In genomic region chr10:103872137-103872933, GRCh38 we compare ENCODE assay signal across 15 cellular contexts. TPM values are rescaled to one million over a fixed set of nuclear protein-coding genes. Genes with fewer than 3 reads are reported as not detected.
DNase-seq lines count a peak whose midpoint lies in the region; ATAC-seq lines count a peak whose summit lies in the region.
"Had no signal": no experiment of that assay in that cellular context is flagged by ENCODE, and none has a peak within 500 bp of the region (broad histone marks: within the 10 kb centered on the region; RNA-seq: fewer than 3 reads in every experiment).

No MANE protein-coding gene starts in this region.

- ATAC-seq in esophagus mucosa (peak; percentile 97), GM18519 (IDR thresholded peaks at IDR 0.05; ENCODE audit: low FRiP score, unreplicated experiment) (no peak), GM18907 (IDR thresholded peaks at IDR 0.05; ENCODE audit: unreplicated experiment) (no peak)

- no peak overlapping the region for H3K4me3 ChIP-seq in skin epidermis
- H3K4me3 ChIP-seq: cardiac muscle cell, thoracic aorta had no signal

- peak overlapping the region in 1 of 6 donors; percentile 21 for H3K27ac Mint-ChIP-seq in immature natural killer cell
- no peak overlapping the region for H3K27ac Mint-ChIP-seq in activated T-helper 1 cell treated with anti-CD3 and anti-CD28 coated beads, Interleukin-12 subunit alpha, Interleukin-12 subunit beta, Interleukin-2, Interleukin-4 antibody, amounts not matched to agents 30 ng/mL and 10 ng/mL and 1 ng/mL, durations not matched to agents 14 hours and 24 hours and 36 hours
- H3K27ac Mint-ChIP-seq: activated B cell treated with CpG ODN at 0.5 μM for 24 hours had no signal

- no peaks in the 10 kb centered on the region for H3K9me3 Mint-ChIP-seq in immature natural killer cell
- no peaks in the 10 kb centered on the region for H3K9me3 Mint-ChIP-seq in activated T-helper 1 cell treated with anti-CD3 and anti-CD28 coated beads, Interleukin-12 subunit alpha, Interleukin-12 subunit beta, Interleukin-2, Interleukin-4 antibody, amounts not matched to agents 30 ng/mL and 10 ng/mL and 1 ng/mL, durations not matched to agents 14 hours and 24 hours and 36 hours
- H3K9me3 Mint-ChIP-seq: activated B cell treated with CpG ODN at 0.5 μM for 24 hours had no signal

- H3K4me3 Mint-ChIP-seq in immature natural killer cell = no peak overlapping the region
- no peak overlapping the region for H3K4me3 Mint-ChIP-seq in activated T-helper 1 cell treated with anti-CD3 and anti-CD28 coated beads, Interleukin-12 subunit alpha, Interleukin-12 subunit beta, Interleukin-2, Interleukin-4 antibody, amounts not matched to agents 30 ng/mL and 10 ng/mL and 1 ng/mL, durations not matched to agents 14 hours and 24 hours and 36 hours
- H3K4me3 Mint-ChIP-seq: activated B cell treated with CpG ODN at 0.5 μM for 24 hours had no signal

- H3K4me1 Mint-ChIP-seq in immature natural killer cell = no peaks in the 10 kb centered on the region
- H3K4me1 Mint-ChIP-seq in activated T-helper 1 cell treated with anti-CD3 and anti-CD28 coated beads, Interleukin-12 subunit alpha, Interleukin-12 subunit beta, Interleukin-2, Interleukin-4 antibody, amounts not matched to agents 30 ng/mL and 10 ng/mL and 1 ng/mL, durations not matched to agents 14 hours and 24 hours and 36 hours (ENCODE audit: low read depth) = no peaks in the 10 kb centered on the region

- H3K27me3 Mint-ChIP-seq in immature natural killer cell (ENCODE audit: low read depth in 3 of 3) = peaks cover 0 to 2% (median 2%) of the 10 kb centered on the region in 3 donors
- H3K27me3 Mint-ChIP-seq in activated T-helper 1 cell treated with anti-CD3 and anti-CD28 coated beads, Interleukin-12 subunit alpha, Interleukin-12 subunit beta, Interleukin-2, Interleukin-4 antibody, amounts not matched to agents 30 ng/mL and 10 ng/mL and 1 ng/mL, durations not matched to agents 14 hours and 24 hours and 36 hours (ENCODE audit: insufficient read depth) = no peaks in the 10 kb centered on the region
- H3K27me3 Mint-ChIP-seq: activated B cell treated with CpG ODN at 0.5 μM for 24 hours had no signal

- intact Hi-C loops in activated T-helper 1 cell treated with anti-CD3 and anti-CD28 coated beads, Interleukin-12 subunit alpha, Interleukin-12 subunit beta, Interleukin-2, Interleukin-4 antibody, amounts not matched to agents 30 ng/mL and 10 ng/mL and 1 ng/mL, durations not matched to agents 14 hours and 24 hours and 36 hours (cut with micrococcal nuclease) = no loop called here

- peak overlapping the region in 19 of 21 experiments; percentile 10 to 82 (median 70) for H3K27ac ChIP-seq in skin epidermis
- H3K27ac ChIP-seq: cardiac muscle cell, parathyroid adenoma, thoracic aorta had no signal

- DNase-seq in GM03348 (ENCODE audit: low spot score) (peak; percentile 25), NCI-H69 (lab: John Stamatoyannopoulos, UW) (peak; percentile 10), immature natural killer cell (no peak)
- DNase-seq in activated T-helper 1 cell treated with anti-CD3 and anti-CD28 coated beads, Interleukin-12 subunit alpha, Interleukin-12 subunit beta, Interleukin-2, Interleukin-4 antibody, amounts not matched to agents 30 ng/mL and 10 ng/mL and 1 ng/mL, durations not matched to agents 14 hours and 24 hours and 36 hours (ENCODE audit: low spot score) = no peak
- DNase-seq: activated B cell treated with CpG ODN at 0.5 μM for 24 hours; activated naive CD4-positive, alpha-beta T cell treated with anti-CD3 and anti-CD28 coated beads, Interleukin-2, amount 50 U/mL, for 16 hours; effector memory CD4-positive, alpha-beta T cell; SW 1271 had no signal

- H3K36me3 Mint-ChIP-seq in immature natural killer cell = peaks cover 0 to 13% (median 10%) of the 10 kb centered on the region in 3 donors
- H3K36me3 Mint-ChIP-seq in activated T-helper 1 cell treated with anti-CD3 and anti-CD28 coated beads, Interleukin-12 subunit alpha, Interleukin-12 subunit beta, Interleukin-2, Interleukin-4 antibody, amounts not matched to agents 30 ng/mL and 10 ng/mL and 1 ng/mL, durations not matched to agents 14 hours and 24 hours and 36 hours (ENCODE audit: low read depth) = no peaks in the 10 kb centered on the region

RNA-seq across cellular contexts. Expression of gene SH3PXD2A, which starts 17.0 kb away (rescaled TPM):
- total RNA-seq in esophagus mucosa = 34.0 TPM
- under 1 TPM in 2 of 3 donors, not detected in 1; 0.07 to 0.43 TPM for polyA plus RNA-seq in immature natural killer cell
- total RNA-seq in activated T-helper 1 cell treated with anti-CD3 and anti-CD28 coated beads, Interleukin-12 subunit alpha, Interleukin-12 subunit beta, Interleukin-2, Interleukin-4 antibody, amounts not matched to agents 30 ng/mL and 10 ng/mL and 1 ng/mL, durations not matched to agents 14 hours and 24 hours and 36 hours = 9.6 and 10.4 TPM in 2 replicates

RNA-seq across cellular contexts. Expression of gene STN1, which starts 45.6 kb away (rescaled TPM):
- total RNA-seq in esophagus mucosa = 31.3 TPM
- 100 to 1,000 TPM in 1 of 3 donors, 10 to 100 TPM in 2; 81.1 to 101 (median 82.8) TPM for polyA plus RNA-seq in immature natural killer cell
- 19.4 and 20.0 TPM in 2 replicates for total RNA-seq in activated T-helper 1 cell treated with anti-CD3 and anti-CD28 coated beads, Interleukin-12 subunit alpha, Interleukin-12 subunit beta, Interleukin-2, Interleukin-4 antibody, amounts not matched to agents 30 ng/mL and 10 ng/mL and 1 ng/mL, durations not matched to agents 14 hours and 24 hours and 36 hours

Comparison
In these comparisons a context has a peak if more than half of its experiments do, and no peak if none do; other contexts are left out.
1. DNase-seq: peak in GM03348 (single experiment) and NCI-H69 (single experiment); none in immature natural killer cell (0 of 3) and activated T-helper 1 cell treated with anti-CD3 and anti-CD28 coated beads, Interleukin-12 subunit alpha, Interleukin-12 subunit beta, Interleukin-2, Interleukin-4 antibody, amounts not matched to agents 30 ng/mL and 10 ng/mL and 1 ng/mL, durations not matched to agents 14 hours and 24 hours and 36 hours (single experiment).